Comparison of ENCODE assay signal across 1 cellular context in genomic region chr6:33317668-33318425, GRCh38.
TF ChIP-seq lines count a peak whose summit lies in the region.

TSS of gene ZBTB22 (minus strand) at chr6:33317744. CDS start at chr6:33316916, 828 bp downstream.

TF ChIP-seq in HepG2, 621 proteins besides CTCF, POLR2A, EP300 and RAD21 (continued from another document):
- TF ChIP-seq ZNF275 (CRISPR knock-in tag; IDR thresholded peaks at IDR 0.05; ENCODE audit: borderline replicate concordance) (0 out of 2 replicates have a peak, but pooled peaks have one; percentile 43), ZBTB42 (CRISPR knock-in tag; IDR thresholded peaks at IDR 0.05) (no peak), KMT2B (CRISPR knock-in tag; IDR thresholded peaks at IDR 0.05) (no peak; the same call in 1 of the 2 replicates), SP1 (IDR thresholded peaks at IDR 0.05) (no peak), SP1 (CRISPR knock-in tag; IDR thresholded peaks at IDR 0.05) (peak; percentile 63), DR1 (CRISPR knock-in tag; IDR thresholded peaks at IDR 0.05) (peak; percentile 66; the same call in 1 of the 2 replicates), ZNF512B (CRISPR knock-in tag; IDR thresholded peaks at IDR 0.05; ENCODE audit: borderline replicate concordance) (no peak), GFI1 (CRISPR knock-in tag; IDR thresholded peaks at IDR 0.05; ENCODE audit: borderline replicate concordance) (no peak), ZNF589 (CRISPR knock-in tag; conservative IDR thresholded peaks at IDR 0.05) (no peak), ZBTB26 (CRISPR knock-in tag; IDR thresholded peaks at IDR 0.05; ENCODE audit: borderline replicate concordance) (no peak), MLX (CRISPR knock-in tag; IDR thresholded peaks at IDR 0.05) (no peak), ZNF75D (CRISPR knock-in tag; IDR thresholded peaks at IDR 0.05; ENCODE audit: borderline replicate concordance) (no peak), FOXP1 (IDR thresholded peaks at IDR 0.05) (no peak), FOXP1 (CRISPR knock-in tag; IDR thresholded peaks at IDR 0.05) (no peak), ZFYVE20 (CRISPR knock-in tag; IDR thresholded peaks at IDR 0.05; ENCODE audit: borderline replicate concordance, low read depth) (no peak), IRF1 (CRISPR knock-in tag; IDR thresholded peaks at IDR 0.05; ENCODE audit: low read depth) (no peak), WIZ (CRISPR knock-in tag; IDR thresholded peaks at IDR 0.05) (no peak), ZNF136 (CRISPR knock-in tag; IDR thresholded peaks at IDR 0.05; ENCODE audit: low read depth) (0 out of 2 replicates have a peak, but pooled peaks have one; percentile 52), ZMYM3 (CRISPR knock-in tag; IDR thresholded peaks at IDR 0.05) (no peak; the same call in 1 of the 2 replicates), SPEN (CRISPR knock-in tag; IDR thresholded peaks at IDR 0.05; ENCODE audit: low read depth) (peak; percentile 41; the same call in 1 of the 2 replicates), ZNF543 (CRISPR knock-in tag; IDR thresholded peaks at IDR 0.05) (no peak), ZFP41 (CRISPR knock-in tag; IDR thresholded peaks at IDR 0.05; ENCODE audit: borderline replicate concordance) (no peak), KDM5A (IDR thresholded peaks at IDR 0.05; ENCODE audit: borderline replicate concordance, low read length) (peak; percentile 80; the same call in 1 of the 2 replicates), ZNF512 (CRISPR knock-in tag; IDR thresholded peaks at IDR 0.05) (no peak), MIER2 (CRISPR knock-in tag; IDR thresholded peaks at IDR 0.05) (no peak), MIER3 (CRISPR knock-in tag; IDR thresholded peaks at IDR 0.05; ENCODE audit: borderline replicate concordance) (no peak), NFRKB (IDR thresholded peaks at IDR 0.05) (no peak), RORA (CRISPR knock-in tag; IDR thresholded peaks at IDR 0.05) (no peak), KDM1A (CRISPR knock-in tag; IDR thresholded peaks at IDR 0.05) (no peak), MTA3 (CRISPR knock-in tag; IDR thresholded peaks at IDR 0.05) (no peak), ZNF121 (CRISPR knock-in tag; IDR thresholded peaks at IDR 0.05) (no peak), CENPX (CRISPR knock-in tag; IDR thresholded peaks at IDR 0.05) (no peak), ZNF432 (CRISPR knock-in tag; IDR thresholded peaks at IDR 0.05; ENCODE audit: borderline replicate concordance) (no peak), ATM (IDR thresholded peaks at IDR 0.05; ENCODE audit: borderline replicate concordance) (no peak), AGO2 (optimal IDR thresholded peaks at IDR 0.05; ENCODE audit: low read depth, low read length) (peak; percentile 40)
TF ChIP-seq in HepG2: peak in this region for 172.
